In genomic region chr5:139862313-139862712, GRCh38 we compare ENCODE assay signal across 11 cellular contexts.
DNase-seq lines count a peak whose midpoint lies in the region; ATAC-seq and TF ChIP-seq lines count a peak whose summit lies in the region.
"Had no signal": no experiment of that assay in that cellular context is flagged by ENCODE, and none has a peak within 500 bp of the region (broad histone marks: within the 10 kb centered on the region; RNA-seq: fewer than 3 reads in every experiment).

No MANE protein-coding gene starts in this region.

- H3K4me3 ChIP-seq in fibroblast of the aortic adventitia (ENCODE audit: low read depth, low read length) = no peak overlapping the region
- H3K4me3 ChIP-seq: vagina had no signal

- TF ChIP-seq CTCF in fibroblast of the aortic adventitia (IDR thresholded peaks at IDR 0.05; ENCODE audit: insufficient read depth, low read length) = no peak

- ATAC-seq in GM19452 (IDR thresholded peaks at IDR 0.05; ENCODE audit: unreplicated experiment) = peak; percentile 48

- DNase-seq in COLO829 (ENCODE audit: low spot score) = peak; percentile 37
- DNase-seq in NCI-H526 (lab: John Stamatoyannopoulos, UW) = peak; percentile 51 to 69
- peak; percentile 20 for DNase-seq in fibroblast of the aortic adventitia (ENCODE audit: low read depth)
- DNase-seq in NCI-H446 treated with DMSO at 0.1 percent for 48 hours (lab: John Stamatoyannopoulos, UW) = no peak
- DNase-seq in anterior cingulate cortex (lab: John Stamatoyannopoulos, UW) = no peak
- no peak for DNase-seq in germinal center (ENCODE audit: low spot score)
- DNase-seq in foreskin melanocyte = no peak
- DNase-seq: amniotic stem cell, C1 segment of cervical spinal cord had no signal

Comparison
In these comparisons a context has a peak if more than half of its experiments do, and no peak if none do; other contexts are left out.
1. DNase-seq: peak in COLO829 (single experiment), NCI-H526 (2 of 2) and fibroblast of the aortic adventitia (single experiment); none in NCI-H446 treated with DMSO at 0.1 percent for 48 hours (single experiment), anterior cingulate cortex (0 of 58), germinal center (single experiment) and foreskin melanocyte (single experiment).